ENCODE assay signal across 8 cellular contexts in the genomic region with DNA sequence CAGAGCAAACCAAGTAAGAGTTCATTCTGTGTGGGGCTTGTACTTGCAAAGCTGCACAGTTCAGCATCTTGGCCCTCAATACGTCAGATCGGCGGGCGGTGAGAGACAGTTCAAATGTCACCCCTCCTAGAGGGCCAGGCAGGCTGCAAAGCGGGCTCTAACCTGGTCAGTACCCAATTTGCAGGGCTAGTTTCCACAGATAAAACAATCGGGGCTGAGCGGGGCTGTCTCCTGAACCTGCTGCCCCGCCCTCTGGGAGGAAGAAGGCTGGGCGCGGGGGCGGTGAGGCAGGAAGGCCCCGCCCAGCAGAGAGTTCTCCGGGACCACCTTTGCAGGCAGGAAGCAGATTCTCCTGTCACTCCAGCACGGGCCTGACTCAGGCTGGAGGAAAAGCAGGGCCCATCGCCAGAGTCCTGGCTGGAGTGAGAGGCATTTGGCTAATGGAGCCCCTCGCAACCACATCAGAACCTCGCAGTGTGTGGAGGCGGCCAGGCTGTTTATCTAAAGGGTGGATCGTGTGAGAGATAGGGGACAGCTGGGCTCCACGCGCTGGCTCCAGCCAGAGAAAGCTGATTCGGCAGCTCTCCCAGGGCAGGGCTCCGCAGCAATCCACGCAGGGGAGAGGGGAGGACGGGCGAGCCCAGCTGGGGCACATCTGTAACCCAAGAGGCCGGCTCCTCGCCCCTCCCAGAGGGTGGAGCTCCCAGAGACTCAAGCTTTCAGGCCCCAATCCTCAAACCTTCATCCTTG.
DNase-seq lines count a peak whose midpoint lies in the region; ATAC-seq and TF ChIP-seq lines count a peak whose summit lies in the region.

No MANE protein-coding gene starts in this region.

- peak overlapping the region; percentile 85 for H3K4me3 Mint-ChIP-seq in WTC11

- H3K27me3 Mint-ChIP-seq in WTC11 (ENCODE audit: low read depth) = no peaks in the 10 kb centered on the region

- H3K4me3 ChIP-seq in MG63 (peak overlapping the region; percentile 26), choroid plexus epithelial cell (ENCODE audit: low read depth, low read length) (peak overlapping the region; percentile 60)

- peak; percentile 66 for ATAC-seq in GM21786 (IDR thresholded peaks at IDR 0.05; ENCODE audit: unreplicated experiment)
- peak; percentile 92 for ATAC-seq in WTC11
- peak; percentile 90 for ATAC-seq in left colon

- H3K9me3 Mint-ChIP-seq in WTC11 = no peaks in the 10 kb centered on the region

- POLR2A ChIA-PET in WTC11 (lab: Charles Lee) = interaction anchor here (0.6 to 1.6 kb wide), 5 partner anchors 10 to 122 kb away, joined by 3 to 5 read pairs (median 3); no protein-coding TSS in a partner anchor

- H3K4me1 Mint-ChIP-seq in WTC11 = peaks cover 34% of the 10 kb centered on the region

- in situ Hi-C loops in G401 (cut with HindIII; ENCODE audit: low sequenced_read_pairs) = no loop called here

- TF ChIP-seq CTCF in WTC11 (IDR thresholded peaks at IDR 0.05) (no peak), choroid plexus epithelial cell (conservative IDR thresholded peaks at IDR 0.05; ENCODE audit: low read depth, low read length) (no peak)

- no peaks in the 10 kb centered on the region for H3K27me3 ChIP-seq in MG63

- no peaks in the 10 kb centered on the region; the same call in 1 of the 2 replicates for H3K9me3 ChIP-seq in MG63

- CTCF ChIA-PET in WTC11 (lab: Charles Lee) = interaction anchor here (0.7 to 2.5 kb wide), 15 partner anchors 9 to 86 kb away, joined by 3 to 16 read pairs (median 4); a partner anchor contains a TSS

- intact Hi-C loops in left colon (cut with DNase I, micrococcal nuclease) = no loop called here

- DNase-seq in G401 (ENCODE audit: low spot score) (peak; percentile 69), MG63 (peak; percentile 95), WTC11 (ENCODE audit: low spot score) (peak; percentile 87), choroid plexus epithelial cell (ENCODE audit: low read depth) (peak; percentile 86), left colon (peak; percentile 88 to 89), NCI-H345 treated with DMSO at 0.1 percent for 48 hours (lab: John Stamatoyannopoulos, UW; ENCODE audit: unreplicated experiment) (no peak)
- peak; percentile 54 for DNase-seq in stimulated activated CD4-positive, alpha-beta T cell treated with anti-CD3 and anti-CD28 coated beads, Interleukin-4, amount 100 ng/mL, for 1 hour

- peak overlapping the region; percentile 99 for H3K27ac Mint-ChIP-seq in WTC11

- no peaks in the 10 kb centered on the region for H3K36me3 ChIP-seq in MG63

- H3K36me3 Mint-ChIP-seq in WTC11 = no peaks in the 10 kb centered on the region

TF ChIP-seq in WTC11, 78 proteins besides CTCF, POLR2A, EP300 and RAD21 (continues in another document):
- TF ChIP-seq, protein P1, sequence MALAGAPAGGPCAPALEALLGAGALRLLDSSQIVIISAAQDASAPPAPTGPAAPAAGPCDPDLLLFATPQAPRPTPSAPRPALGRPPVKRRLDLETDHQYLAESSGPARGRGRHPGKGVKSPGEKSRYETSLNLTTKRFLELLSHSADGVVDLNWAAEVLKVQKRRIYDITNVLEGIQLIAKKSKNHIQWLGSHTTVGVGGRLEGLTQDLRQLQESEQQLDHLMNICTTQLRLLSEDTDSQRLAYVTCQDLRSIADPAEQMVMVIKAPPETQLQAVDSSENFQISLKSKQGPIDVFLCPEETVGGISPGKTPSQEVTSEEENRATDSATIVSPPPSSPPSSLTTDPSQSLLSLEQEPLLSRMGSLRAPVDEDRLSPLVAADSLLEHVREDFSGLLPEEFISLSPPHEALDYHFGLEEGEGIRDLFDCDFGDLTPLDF (CRISPR knock-in tag; IDR thresholded peaks at IDR 0.05) = no peak
- TF ChIP-seq, protein P2, sequence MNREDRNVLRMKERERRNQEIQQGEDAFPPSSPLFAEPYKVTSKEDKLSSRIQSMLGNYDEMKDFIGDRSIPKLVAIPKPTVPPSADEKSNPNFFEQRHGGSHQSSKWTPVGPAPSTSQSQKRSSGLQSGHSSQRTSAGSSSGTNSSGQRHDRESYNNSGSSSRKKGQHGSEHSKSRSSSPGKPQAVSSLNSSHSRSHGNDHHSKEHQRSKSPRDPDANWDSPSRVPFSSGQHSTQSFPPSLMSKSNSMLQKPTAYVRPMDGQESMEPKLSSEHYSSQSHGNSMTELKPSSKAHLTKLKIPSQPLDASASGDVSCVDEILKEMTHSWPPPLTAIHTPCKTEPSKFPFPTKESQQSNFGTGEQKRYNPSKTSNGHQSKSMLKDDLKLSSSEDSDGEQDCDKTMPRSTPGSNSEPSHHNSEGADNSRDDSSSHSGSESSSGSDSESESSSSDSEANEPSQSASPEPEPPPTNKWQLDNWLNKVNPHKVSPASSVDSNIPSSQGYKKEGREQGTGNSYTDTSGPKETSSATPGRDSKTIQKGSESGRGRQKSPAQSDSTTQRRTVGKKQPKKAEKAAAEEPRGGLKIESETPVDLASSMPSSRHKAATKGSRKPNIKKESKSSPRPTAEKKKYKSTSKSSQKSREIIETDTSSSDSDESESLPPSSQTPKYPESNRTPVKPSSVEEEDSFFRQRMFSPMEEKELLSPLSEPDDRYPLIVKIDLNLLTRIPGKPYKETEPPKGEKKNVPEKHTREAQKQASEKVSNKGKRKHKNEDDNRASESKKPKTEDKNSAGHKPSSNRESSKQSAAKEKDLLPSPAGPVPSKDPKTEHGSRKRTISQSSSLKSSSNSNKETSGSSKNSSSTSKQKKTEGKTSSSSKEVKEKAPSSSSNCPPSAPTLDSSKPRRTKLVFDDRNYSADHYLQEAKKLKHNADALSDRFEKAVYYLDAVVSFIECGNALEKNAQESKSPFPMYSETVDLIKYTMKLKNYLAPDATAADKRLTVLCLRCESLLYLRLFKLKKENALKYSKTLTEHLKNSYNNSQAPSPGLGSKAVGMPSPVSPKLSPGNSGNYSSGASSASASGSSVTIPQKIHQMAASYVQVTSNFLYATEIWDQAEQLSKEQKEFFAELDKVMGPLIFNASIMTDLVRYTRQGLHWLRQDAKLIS (CRISPR knock-in tag; IDR thresholded peaks at IDR 0.05; ENCODE audit: borderline replicate concordance) = no peak
- TF ChIP-seq MXD4 (CRISPR knock-in tag; IDR thresholded peaks at IDR 0.05; ENCODE audit: borderline replicate concordance) (no peak), SP1 (CRISPR knock-in tag; conservative IDR thresholded peaks at IDR 0.05) (peak; percentile 55; the same call in 1 of the 2 replicates), TP53 (CRISPR knock-in tag; IDR thresholded peaks at IDR 0.05) (peak; percentile 42; the same call in 1 of the 2 replicates), ZNF121 (CRISPR knock-in tag; IDR thresholded peaks at IDR 0.05) (no peak), SMAD4 (CRISPR knock-in tag; IDR thresholded peaks at IDR 0.05) (no peak), FOXJ3 (CRISPR knock-in tag; IDR thresholded peaks at IDR 0.05; ENCODE audit: borderline replicate concordance) (no peak)
- TF ChIP-seq, protein P3, sequence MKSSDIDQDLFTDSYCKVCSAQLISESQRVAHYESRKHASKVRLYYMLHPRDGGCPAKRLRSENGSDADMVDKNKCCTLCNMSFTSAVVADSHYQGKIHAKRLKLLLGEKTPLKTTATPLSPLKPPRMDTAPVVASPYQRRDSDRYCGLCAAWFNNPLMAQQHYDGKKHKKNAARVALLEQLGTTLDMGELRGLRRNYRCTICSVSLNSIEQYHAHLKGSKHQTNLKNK (CRISPR knock-in tag; IDR thresholded peaks at IDR 0.05) = no peak
- TF ChIP-seq, protein P4, sequence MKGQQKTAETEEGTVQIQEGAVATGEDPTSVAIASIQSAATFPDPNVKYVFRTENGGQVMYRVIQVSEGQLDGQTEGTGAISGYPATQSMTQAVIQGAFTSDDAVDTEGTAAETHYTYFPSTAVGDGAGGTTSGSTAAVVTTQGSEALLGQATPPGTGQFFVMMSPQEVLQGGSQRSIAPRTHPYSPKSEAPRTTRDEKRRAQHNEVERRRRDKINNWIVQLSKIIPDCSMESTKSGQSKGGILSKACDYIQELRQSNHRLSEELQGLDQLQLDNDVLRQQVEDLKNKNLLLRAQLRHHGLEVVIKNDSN (CRISPR knock-in tag; IDR thresholded peaks at IDR 0.05) = 0 out of 2 replicates have a peak, but pooled peaks have one; percentile 10
- TF ChIP-seq, protein P5, sequence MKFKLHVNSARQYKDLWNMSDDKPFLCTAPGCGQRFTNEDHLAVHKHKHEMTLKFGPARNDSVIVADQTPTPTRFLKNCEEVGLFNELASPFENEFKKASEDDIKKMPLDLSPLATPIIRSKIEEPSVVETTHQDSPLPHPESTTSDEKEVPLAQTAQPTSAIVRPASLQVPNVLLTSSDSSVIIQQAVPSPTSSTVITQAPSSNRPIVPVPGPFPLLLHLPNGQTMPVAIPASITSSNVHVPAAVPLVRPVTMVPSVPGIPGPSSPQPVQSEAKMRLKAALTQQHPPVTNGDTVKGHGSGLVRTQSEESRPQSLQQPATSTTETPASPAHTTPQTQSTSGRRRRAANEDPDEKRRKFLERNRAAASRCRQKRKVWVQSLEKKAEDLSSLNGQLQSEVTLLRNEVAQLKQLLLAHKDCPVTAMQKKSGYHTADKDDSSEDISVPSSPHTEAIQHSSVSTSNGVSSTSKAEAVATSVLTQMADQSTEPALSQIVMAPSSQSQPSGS (CRISPR knock-in tag; IDR thresholded peaks at IDR 0.05; ENCODE audit: borderline replicate concordance, low read depth) = no peak
- TF ChIP-seq, protein P6, sequence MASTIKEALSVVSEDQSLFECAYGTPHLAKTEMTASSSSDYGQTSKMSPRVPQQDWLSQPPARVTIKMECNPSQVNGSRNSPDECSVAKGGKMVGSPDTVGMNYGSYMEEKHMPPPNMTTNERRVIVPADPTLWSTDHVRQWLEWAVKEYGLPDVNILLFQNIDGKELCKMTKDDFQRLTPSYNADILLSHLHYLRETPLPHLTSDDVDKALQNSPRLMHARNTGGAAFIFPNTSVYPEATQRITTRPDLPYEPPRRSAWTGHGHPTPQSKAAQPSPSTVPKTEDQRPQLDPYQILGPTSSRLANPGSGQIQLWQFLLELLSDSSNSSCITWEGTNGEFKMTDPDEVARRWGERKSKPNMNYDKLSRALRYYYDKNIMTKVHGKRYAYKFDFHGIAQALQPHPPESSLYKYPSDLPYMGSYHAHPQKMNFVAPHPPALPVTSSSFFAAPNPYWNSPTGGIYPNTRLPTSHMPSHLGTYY (CRISPR knock-in tag; IDR thresholded peaks at IDR 0.05) = no peak
